ENCODE assay signal across 1 cellular context in the genomic region with DNA sequence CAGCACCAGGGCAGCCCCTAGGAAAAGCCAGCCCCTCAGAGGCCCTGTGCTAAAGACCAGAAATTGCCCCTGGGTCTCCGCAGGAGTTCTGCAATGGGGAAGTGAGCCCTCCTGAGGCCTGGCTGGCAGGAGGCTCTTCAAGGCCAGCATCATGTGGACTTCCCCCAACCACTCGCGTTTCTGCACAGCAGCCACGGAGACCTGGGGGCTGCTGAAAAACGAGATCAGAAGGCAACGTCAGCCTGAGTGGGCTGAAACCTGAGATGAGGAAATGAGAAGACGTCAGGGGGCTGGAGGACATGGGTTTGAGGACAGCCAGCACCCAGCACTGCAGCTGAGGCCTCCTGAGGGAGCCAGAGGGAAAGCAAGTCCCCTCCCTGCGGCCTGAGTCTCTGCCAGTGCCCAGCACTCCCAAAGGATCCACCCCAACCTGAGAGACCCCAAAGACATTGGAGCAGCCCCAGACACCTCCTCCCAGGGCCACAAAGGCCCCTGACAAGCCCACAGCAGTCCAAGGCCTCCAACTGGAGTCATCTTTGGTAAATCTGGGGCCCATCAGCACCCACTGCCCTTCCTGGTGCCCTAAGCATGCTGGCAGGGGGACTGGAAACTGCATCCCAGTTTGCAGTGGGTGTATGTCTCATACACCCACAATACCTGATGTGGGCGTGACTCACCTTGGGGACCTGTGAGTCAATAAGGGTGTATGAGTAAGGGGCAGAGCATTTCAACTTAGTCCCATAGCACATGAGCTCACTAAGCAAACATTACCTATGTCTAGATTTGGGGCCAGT.
TF ChIP-seq lines count a peak whose summit lies in the region.

No MANE protein-coding gene starts in this region.

TF ChIP-seq in HepG2, 621 proteins besides CTCF, POLR2A, EP300 and RAD21 (continues in another document):
- peak; percentile 86 for TF ChIP-seq ZNF12 (CRISPR knock-in tag; IDR thresholded peaks at IDR 0.05)
- peak; percentile 26; the same call in 1 of the 3 replicates for TF ChIP-seq MXI1 (IDR thresholded peaks at IDR 0.05; ENCODE audit: borderline replicate concordance, low read depth, low read length)
- TF ChIP-seq SOX5 (CRISPR knock-in tag; IDR thresholded peaks at IDR 0.05; ENCODE audit: borderline replicate concordance), result peak; percentile 43; the same call in 1 of the 2 replicates
- 0 out of 2 replicates have a peak, but pooled peaks have one; percentile 18 for TF ChIP-seq CEBPG (CRISPR knock-in tag; IDR thresholded peaks at IDR 0.05)
- peak; percentile 67 for TF ChIP-seq ZEB1 (IDR thresholded peaks at IDR 0.05; ENCODE audit: insufficient replicate concordance, low read depth)
- peak; percentile 66 for TF ChIP-seq FOXA3 (CRISPR knock-in tag; IDR thresholded peaks at IDR 0.05)
- TF ChIP-seq MYC (CRISPR knock-in tag; IDR thresholded peaks at IDR 0.05; ENCODE audit: borderline replicate concordance), result no peak
- TF ChIP-seq PAXIP1 (CRISPR knock-in tag; conservative IDR thresholded peaks at IDR 0.05), result peak; percentile 45; the same call in 1 of the 2 replicates
- no peak for TF ChIP-seq SOX6 (IDR thresholded peaks at IDR 0.05)
- no peak for TF ChIP-seq SOX6 (CRISPR knock-in tag; IDR thresholded peaks at IDR 0.05)
- TF ChIP-seq, protein P1, sequence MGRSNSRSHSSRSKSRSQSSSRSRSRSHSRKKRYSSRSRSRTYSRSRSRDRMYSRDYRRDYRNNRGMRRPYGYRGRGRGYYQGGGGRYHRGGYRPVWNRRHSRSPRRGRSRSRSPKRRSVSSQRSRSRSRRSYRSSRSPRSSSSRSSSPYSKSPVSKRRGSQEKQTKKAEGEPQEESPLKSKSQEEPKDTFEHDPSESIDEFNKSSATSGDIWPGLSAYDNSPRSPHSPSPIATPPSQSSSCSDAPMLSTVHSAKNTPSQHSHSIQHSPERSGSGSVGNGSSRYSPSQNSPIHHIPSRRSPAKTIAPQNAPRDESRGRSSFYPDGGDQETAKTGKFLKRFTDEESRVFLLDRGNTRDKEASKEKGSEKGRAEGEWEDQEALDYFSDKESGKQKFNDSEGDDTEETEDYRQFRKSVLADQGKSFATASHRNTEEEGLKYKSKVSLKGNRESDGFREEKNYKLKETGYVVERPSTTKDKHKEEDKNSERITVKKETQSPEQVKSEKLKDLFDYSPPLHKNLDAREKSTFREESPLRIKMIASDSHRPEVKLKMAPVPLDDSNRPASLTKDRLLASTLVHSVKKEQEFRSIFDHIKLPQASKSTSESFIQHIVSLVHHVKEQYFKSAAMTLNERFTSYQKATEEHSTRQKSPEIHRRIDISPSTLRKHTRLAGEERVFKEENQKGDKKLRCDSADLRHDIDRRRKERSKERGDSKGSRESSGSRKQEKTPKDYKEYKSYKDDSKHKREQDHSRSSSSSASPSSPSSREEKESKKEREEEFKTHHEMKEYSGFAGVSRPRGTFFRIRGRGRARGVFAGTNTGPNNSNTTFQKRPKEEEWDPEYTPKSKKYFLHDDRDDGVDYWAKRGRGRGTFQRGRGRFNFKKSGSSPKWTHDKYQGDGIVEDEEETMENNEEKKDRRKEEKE (IDR thresholded peaks at IDR 0.05), result no peak
- 0 out of 2 replicates have a peak, but pooled peaks have one; percentile 48 for TF ChIP-seq PPARG (CRISPR knock-in tag; conservative IDR thresholded peaks at IDR 0.05)
- peak; percentile 41; the same call in 1 of the 2 replicates for TF ChIP-seq SAP130 (CRISPR knock-in tag; IDR thresholded peaks at IDR 0.05; ENCODE audit: low read depth)
- no peak for TF ChIP-seq FOXA1 (IDR thresholded peaks at IDR 0.05)
- TF ChIP-seq FOXA1 (CRISPR knock-in tag; IDR thresholded peaks at IDR 0.05), result peak; percentile 65
- no peak for TF ChIP-seq ZNF251 (CRISPR knock-in tag; IDR thresholded peaks at IDR 0.05)
- no peak for TF ChIP-seq ZBTB33 (CRISPR knock-in tag; IDR thresholded peaks at IDR 0.05)
- peak; percentile 22; the same call in 1 of the 2 replicates for TF ChIP-seq RXRB (CRISPR knock-in tag; IDR thresholded peaks at IDR 0.05; ENCODE audit: borderline replicate concordance)
- no peak for TF ChIP-seq NR2F6 (IDR thresholded peaks at IDR 0.05)
- peak; percentile 18; the same call in 1 of the 2 replicates for TF ChIP-seq NR2F6 (CRISPR knock-in tag; IDR thresholded peaks at IDR 0.05)
- no peak for TF ChIP-seq NONO (IDR thresholded peaks at IDR 0.05)
- TF ChIP-seq NONO (CRISPR knock-in tag; conservative IDR thresholded peaks at IDR 0.05), result no peak
- no peak for TF ChIP-seq CAMTA2 (CRISPR knock-in tag; IDR thresholded peaks at IDR 0.05; ENCODE audit: borderline replicate concordance)
- TF ChIP-seq SP5 (CRISPR knock-in tag; IDR thresholded peaks at IDR 0.05; ENCODE audit: borderline replicate concordance, low read depth), result peak; percentile 56; the same call in 1 of the 2 replicates
- TF ChIP-seq, protein P2, sequence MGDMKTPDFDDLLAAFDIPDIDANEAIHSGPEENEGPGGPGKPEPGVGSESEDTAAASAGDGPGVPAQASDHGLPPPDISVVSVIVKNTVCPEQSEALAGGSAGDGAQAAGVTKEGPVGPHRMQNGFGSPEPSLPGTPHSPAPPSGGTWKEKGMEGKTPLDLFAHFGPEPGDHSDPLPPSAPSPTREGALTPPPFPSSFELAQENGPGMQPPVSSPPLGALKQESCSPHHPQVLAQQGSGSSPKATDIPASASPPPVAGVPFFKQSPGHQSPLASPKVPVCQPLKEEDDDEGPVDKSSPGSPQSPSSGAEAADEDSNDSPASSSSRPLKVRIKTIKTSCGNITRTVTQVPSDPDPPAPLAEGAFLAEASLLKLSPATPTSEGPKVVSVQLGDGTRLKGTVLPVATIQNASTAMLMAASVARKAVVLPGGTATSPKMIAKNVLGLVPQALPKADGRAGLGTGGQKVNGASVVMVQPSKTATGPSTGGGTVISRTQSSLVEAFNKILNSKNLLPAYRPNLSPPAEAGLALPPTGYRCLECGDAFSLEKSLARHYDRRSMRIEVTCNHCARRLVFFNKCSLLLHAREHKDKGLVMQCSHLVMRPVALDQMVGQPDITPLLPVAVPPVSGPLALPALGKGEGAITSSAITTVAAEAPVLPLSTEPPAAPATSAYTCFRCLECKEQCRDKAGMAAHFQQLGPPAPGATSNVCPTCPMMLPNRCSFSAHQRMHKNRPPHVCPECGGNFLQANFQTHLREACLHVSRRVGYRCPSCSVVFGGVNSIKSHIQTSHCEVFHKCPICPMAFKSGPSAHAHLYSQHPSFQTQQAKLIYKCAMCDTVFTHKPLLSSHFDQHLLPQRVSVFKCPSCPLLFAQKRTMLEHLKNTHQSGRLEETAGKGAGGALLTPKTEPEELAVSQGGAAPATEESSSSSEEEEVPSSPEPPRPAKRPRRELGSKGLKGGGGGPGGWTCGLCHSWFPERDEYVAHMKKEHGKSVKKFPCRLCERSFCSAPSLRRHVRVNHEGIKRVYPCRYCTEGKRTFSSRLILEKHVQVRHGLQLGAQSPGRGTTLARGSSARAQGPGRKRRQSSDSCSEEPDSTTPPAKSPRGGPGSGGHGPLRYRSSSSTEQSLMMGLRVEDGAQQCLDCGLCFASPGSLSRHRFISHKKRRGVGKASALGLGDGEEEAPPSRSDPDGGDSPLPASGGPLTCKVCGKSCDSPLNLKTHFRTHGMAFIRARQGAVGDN (CRISPR knock-in tag; IDR thresholded peaks at IDR 0.05), result peak; percentile 38; the same call in 1 of the 2 replicates
- TF ChIP-seq HIC2 (CRISPR knock-in tag; IDR thresholded peaks at IDR 0.05; ENCODE audit: low read depth), result 0 out of 2 replicates have a peak, but pooled peaks have one; percentile 31
- TF ChIP-seq TEAD3 (CRISPR knock-in tag; optimal IDR thresholded peaks at IDR 0.05; ENCODE audit: borderline replicate concordance), result peak; percentile 54
- TF ChIP-seq FOSL1 (CRISPR knock-in tag; IDR thresholded peaks at IDR 0.05; ENCODE audit: borderline replicate concordance), result peak; percentile 37; the same call in 1 of the 2 replicates
- no peak for TF ChIP-seq ZNF121 (CRISPR knock-in tag; IDR thresholded peaks at IDR 0.05)
- peak; percentile 86; the same call in 1 of the 2 replicates for TF ChIP-seq JUN (CRISPR knock-in tag; IDR thresholded peaks at IDR 0.05)
- TF ChIP-seq ZNF235 (CRISPR knock-in tag; IDR thresholded peaks at IDR 0.05; ENCODE audit: borderline replicate concordance), result no peak
- peak; percentile 96 for TF ChIP-seq FOSL2 (CRISPR knock-in tag; IDR thresholded peaks at IDR 0.05)
- no peak for TF ChIP-seq RFXANK (CRISPR knock-in tag; IDR thresholded peaks at IDR 0.05)
- TF ChIP-seq ZBTB2 (CRISPR knock-in tag; IDR thresholded peaks at IDR 0.05; ENCODE audit: low read depth), result no peak
- TF ChIP-seq ATF3 (CRISPR knock-in tag; IDR thresholded peaks at IDR 0.05), result peak; percentile 76
- peak; percentile 23; the same call in 1 of the 2 replicates for TF ChIP-seq JUNB (CRISPR knock-in tag; IDR thresholded peaks at IDR 0.05; ENCODE audit: borderline replicate concordance)
- no peak for TF ChIP-seq MBD4 (IDR thresholded peaks at IDR 0.05; ENCODE audit: borderline replicate concordance, low read length)
- no peak for TF ChIP-seq ATF7 (IDR thresholded peaks at IDR 0.05)
- TF ChIP-seq ATF7 (CRISPR knock-in tag; IDR thresholded peaks at IDR 0.05), result peak; percentile 69; the same call in 1 of the 2 replicates
- TF ChIP-seq BHLHE40 (IDR thresholded peaks at IDR 0.05; ENCODE audit: low read length), result 0 out of 2 replicates have a peak, but pooled peaks have one; percentile 27
- 0 out of 2 replicates have a peak, but pooled peaks have one; percentile 17 for TF ChIP-seq STAG1 (CRISPR knock-in tag; IDR thresholded peaks at IDR 0.05)
